In genomic region chr11:235180-235997, GRCh38 we compare ENCODE assay signal across 6 cellular contexts. TPM values are rescaled to one million over a fixed set of nuclear protein-coding genes. Genes with fewer than 3 reads are reported as not detected.
A peak's percentile ranks its signal among the peaks of the same experiment; 100 is the strongest.
DNase-seq lines count a peak whose midpoint lies in the region; ATAC-seq and TF ChIP-seq lines count a peak whose summit lies in the region.

No MANE protein-coding gene starts in this region.

- H3K36me3 ChIP-seq in SK-N-SH (replicated peaks in 1 of 2; ENCODE audit: control insufficient read depth in 1 of 2, insufficient read depth in 2 of 2, low read length in 1 of 2): peaks cover 11 to 17% of the 10 kb centered on the region in 2 experiments

- peaks cover 58% of the 10 kb centered on the region for H3K79me2 ChIP-seq in SK-N-SH (ENCODE audit: insufficient read depth)

- TF ChIP-seq CTCF in SK-N-SH (IDR thresholded peaks at IDR 0.05): no peak

- peak overlapping the region; percentile 52 for H2AFZ ChIP-seq in SK-N-SH (ENCODE audit: low read depth)

- TF ChIP-seq RAD21 in SK-N-SH (IDR thresholded peaks at IDR 0.05; ENCODE audit: low read length): no peak

- H3K4me3 ChIP-seq in SK-N-SH (ENCODE audit: low read depth in 2 of 2, low read length in 1 of 2): peak overlapping the region; percentile 77 to 88

- POLR2A ChIA-PET in SK-N-SH (lab: Yijun Ruan, JAX): interaction anchor here (1.0 kb wide), 1 partner anchor 24 kb away, joined by 4 read pairs; no protein-coding TSS in a partner anchor

- H3K9ac ChIP-seq in SK-N-SH: peak overlapping the region; percentile 87

- H4K20me1 ChIP-seq in SK-N-SH (ENCODE audit: insufficient read depth): no peaks in the 10 kb centered on the region

- no peak for TF ChIP-seq EP300 in SK-N-SH (IDR thresholded peaks at IDR 0.05; ENCODE audit: borderline replicate concordance in 1 of 2, low read depth in 1 of 2, low read length in 1 of 2)

- CTCF ChIA-PET in SK-N-SH (lab: Yijun Ruan, JAX): interaction anchor here (0.6 to 3.5 kb wide), 3 partner anchors 15 to 113 kb away, joined by 3 to 17 read pairs (median 7); no protein-coding TSS in a partner anchor

- peak overlapping the region; percentile 83 for H3K4me2 ChIP-seq in SK-N-SH

- no peaks in the 10 kb centered on the region for H3K27me3 ChIP-seq in SK-N-SH (ENCODE audit: insufficient read depth)

- ATAC-seq in GM21447 (IDR thresholded peaks at IDR 0.05; ENCODE audit: unreplicated experiment) (peak; percentile 8), HG02970 (IDR thresholded peaks at IDR 0.05; ENCODE audit: low FRiP score, unreplicated experiment) (no peak)

- H3F3A ChIP-seq in SK-N-SH (replicated peaks; ENCODE audit: insufficient read depth): no peaks in the 10 kb centered on the region

- DNase-seq in SK-N-SH: no peak
- peak; percentile 27 for DNase-seq in fibroblast of peridontal ligament (ENCODE audit: extremely low read depth)
- peak; percentile 84 for DNase-seq in stimulated activated CD4-positive, alpha-beta T cell treated with anti-CD3 and anti-CD28 coated beads, Interleukin-4, amount 100 ng/mL, for 24 hours
- DNase-seq in effector CD8-positive, alpha-beta T cell (lab: John Stamatoyannopoulos, UW): no peak

- H3K9me2 ChIP-seq in SK-N-SH: no peaks in the 10 kb centered on the region

- H3K27ac ChIP-seq in SK-N-SH (ENCODE audit: low read depth in 2 of 2, low read length in 1 of 2): peak overlapping the region; percentile 72

- WGBS in SK-N-SH (ENCODE audit: low lambda C conversion rate): 32% methylated on average over 21 of the region's 21 CpGs

- no peaks in the 10 kb centered on the region for H3K9me3 ChIP-seq in SK-N-SH

- H3K4me1 ChIP-seq in SK-N-SH (ENCODE audit: control insufficient read depth in 1 of 2, insufficient read depth in 2 of 2, low read depth in 1 of 2, low read length in 1 of 2): peaks cover 2 to 4% of the 10 kb centered on the region in 2 experiments; a peak in 3 of 4 replicates

TF ChIP-seq in SK-N-SH, 30 proteins besides CTCF, POLR2A, EP300 and RAD21:
- no peak for TF ChIP-seq SMC3 (IDR thresholded peaks at IDR 0.05; ENCODE audit: low read depth, low read length)

RNA-seq across cellular contexts. Expression of gene SIRT3, which starts 0.8 kb away (rescaled TPM):
- 34.4 and 40.1 TPM in 2 replicates for polyA plus RNA-seq in SK-N-SH (2012; rRNA removed)
- 16.1 and 20.4 TPM in 2 replicates for polyA plus RNA-seq in SK-N-SH (2012; cell fraction: cytosol; rRNA removed)
- polyA plus RNA-seq in SK-N-SH (2012; cell fraction: nucleus; rRNA removed): 94.1 and 124 TPM in 2 replicates

RNA-seq across cellular contexts. Expression of gene PSMD13, which starts 1.4 kb away (rescaled TPM):
- polyA plus RNA-seq in SK-N-SH (2012; rRNA removed): 196 and 227 TPM in 2 replicates
- polyA plus RNA-seq in SK-N-SH (2012; cell fraction: cytosol; rRNA removed): 193 and 211 TPM in 2 replicates
- polyA plus RNA-seq in SK-N-SH (2012; cell fraction: nucleus; rRNA removed): 229 and 300 TPM in 2 replicates

RNA-seq across cellular contexts. Expression of gene RIC8A, which starts 27.9 kb away (rescaled TPM):
- 115 and 127 TPM in 2 replicates for polyA plus RNA-seq in SK-N-SH (2012; rRNA removed)
- 57.2 and 79.5 TPM in 2 replicates for polyA plus RNA-seq in SK-N-SH (2012; cell fraction: cytosol; rRNA removed)
- polyA plus RNA-seq in SK-N-SH (2012; cell fraction: nucleus; rRNA removed): 276 and 279 TPM in 2 replicates

RNA-seq across cellular contexts. Expression of gene BET1L, which starts 28.2 kb away (rescaled TPM):
- 56.9 and 67.5 TPM in 2 replicates for polyA plus RNA-seq in SK-N-SH (2012; rRNA removed)
- polyA plus RNA-seq in SK-N-SH (2012; cell fraction: cytosol; rRNA removed): 31.9 and 43.1 TPM in 2 replicates
- 74.7 and 96.6 TPM in 2 replicates for polyA plus RNA-seq in SK-N-SH (2012; cell fraction: nucleus; rRNA removed)

RNA-seq across cellular contexts. Expression of gene SCGB1C1, which starts 42.5 kb away (rescaled TPM):
- not detected in 2 replicates for polyA plus RNA-seq in SK-N-SH (2012; rRNA removed)
- polyA plus RNA-seq in SK-N-SH (2012; cell fraction: cytosol; rRNA removed): not detected in 2 replicates
- not detected in 2 replicates for polyA plus RNA-seq in SK-N-SH (2012; cell fraction: nucleus; rRNA removed)

Comparison
In these comparisons a context has a peak if more than half of its experiments do, and no peak if none do; other contexts are left out.
1. DNase-seq: peak in fibroblast of peridontal ligament (single experiment) and stimulated activated CD4-positive, alpha-beta T cell treated with anti-CD3 and anti-CD28 coated beads, Interleukin-4, amount 100 ng/mL, for 24 hours (single experiment); none in SK-N-SH (single experiment) and effector CD8-positive, alpha-beta T cell (single experiment).